In the genomic region with DNA sequence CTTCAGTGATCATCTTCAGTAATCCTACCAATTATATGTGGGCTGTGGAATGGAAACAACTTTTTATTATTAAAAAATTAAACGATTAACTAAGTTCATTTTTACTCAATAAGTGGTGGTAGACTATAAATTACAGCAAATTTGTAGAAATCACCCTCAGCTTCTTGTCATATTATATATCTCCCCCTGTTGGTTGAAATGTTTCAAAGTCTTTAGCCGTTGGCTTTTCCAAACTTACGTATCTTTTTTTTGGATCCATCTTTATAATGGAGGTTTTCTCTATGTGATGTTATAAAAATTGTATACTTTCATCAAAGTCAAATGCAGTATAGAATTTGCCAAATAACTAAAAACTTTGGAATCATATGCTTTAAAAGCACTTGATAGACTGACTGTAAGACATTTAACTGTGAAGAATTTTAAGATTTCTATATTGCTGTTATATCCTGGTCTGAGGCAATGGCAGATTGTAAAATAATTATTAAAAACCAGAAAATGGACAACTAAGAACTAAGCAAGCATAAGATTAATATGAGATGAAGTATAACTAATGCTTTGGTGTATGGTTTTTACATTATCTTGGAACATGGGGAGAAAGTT, we compare ENCODE assay signal across 8 cellular contexts. TPM values are rescaled to one million over a fixed set of nuclear protein-coding genes. Genes with fewer than 3 reads are reported as not detected.
A peak's percentile ranks its signal among the peaks of the same experiment; 100 is the strongest.
DNase-seq lines count a peak whose midpoint lies in the region; ATAC-seq and TF ChIP-seq lines count a peak whose summit lies in the region.

No MANE protein-coding gene starts in this region.

- H3K27ac ChIP-seq in HL-60 (replicated peaks), result no peak overlapping the region
- H3K27ac ChIP-seq in adrenal gland, result no peak overlapping the region

- peaks cover 9% of the 10 kb centered on the region for H3K4me1 Mint-ChIP-seq in stimulated activated naive CD8-positive, alpha-beta T cell treated with anti-CD3 and anti-CD28 coated beads, Interleukin-15, amount 100 ng/mL, for 72 hours

- peak; percentile 10 for DNase-seq in AG20443 (ENCODE audit: low spot score)
- DNase-seq in HL-60 (ENCODE audit: low read depth in 1 of 2, low spot score in 1 of 2), result peak; percentile 2 to 12
- no peak for DNase-seq in adrenal gland
- DNase-seq in left colon, result no peak
- DNase-seq in stimulated activated naive CD8-positive, alpha-beta T cell treated with anti-CD3 and anti-CD28 coated beads, Interleukin-15, amount 100 ng/mL, for 72 hours, result no peak

- peaks cover 0 to 6% of the 10 kb centered on the region in 2 donors for H3K36me3 ChIP-seq in adrenal gland (replicated peaks in 1 of 2)

- no peaks in the 10 kb centered on the region for H3K4me1 ChIP-seq in adrenal gland (replicated peaks in 1 of 2)

- no peaks in the 10 kb centered on the region for H3K9me3 ChIP-seq in adrenal gland (replicated peaks in 1 of 3)

- TF ChIP-seq POLR2A in adrenal gland (IDR thresholded peaks at IDR 0.05), result no peak

- WGBS in adrenal gland, 4 donors, result 41 to 50% (median 43%) methylated on average over 3 of the region's 3 CpGs

- TF ChIP-seq CTCF in HL-60 (IDR thresholded peaks at IDR 0.05; ENCODE audit: insufficient read depth, low read length) (no peak), adrenal gland (IDR thresholded peaks at IDR 0.05) (peak; percentile 18 to 49 (median 35))

- H3K4me3 ChIP-seq in HL-60 (replicated peaks; ENCODE audit: insufficient read depth, low read length) (no peak overlapping the region), adrenal gland (no peak overlapping the region)

- no peaks in the 10 kb centered on the region for H3K27me3 Mint-ChIP-seq in stimulated activated naive CD8-positive, alpha-beta T cell treated with anti-CD3 and anti-CD28 coated beads, Interleukin-15, amount 100 ng/mL, for 72 hours

- intact Hi-C loops in adrenal gland (cut with DNase I) (loop anchor here in 1 of 2 donors (5.0 kb wide), 1 partner anchor 111 kb away; no protein-coding TSS in a partner anchor), left colon (cut with DNase I, micrococcal nuclease) (loop anchor here in 1 of 2 donors (5.0 kb wide), 1 partner anchor 121 kb away; no protein-coding TSS in a partner anchor)

- H3K27ac Mint-ChIP-seq in stimulated activated naive CD8-positive, alpha-beta T cell treated with anti-CD3 and anti-CD28 coated beads, Interleukin-15, amount 100 ng/mL, for 72 hours, result no peak overlapping the region

- no peaks in the 10 kb centered on the region for H3K9me3 Mint-ChIP-seq in stimulated activated naive CD8-positive, alpha-beta T cell treated with anti-CD3 and anti-CD28 coated beads, Interleukin-15, amount 100 ng/mL, for 72 hours

- ATAC-seq in left colon, result peak; percentile 54
- no peak for ATAC-seq in GM21717 (IDR thresholded peaks at IDR 0.05; ENCODE audit: unreplicated experiment)
- ATAC-seq in HG03442 (IDR thresholded peaks at IDR 0.05; ENCODE audit: unreplicated experiment), result no peak
- no peak for ATAC-seq in HG03521 (IDR thresholded peaks at IDR 0.05; ENCODE audit: unreplicated experiment)
- no peak for ATAC-seq in stimulated activated naive CD8-positive, alpha-beta T cell treated with anti-CD3 and anti-CD28 coated beads, Interleukin-15, amount 100 ng/mL, for 72 hours

- H3K27me3 ChIP-seq in HL-60 (ENCODE audit: insufficient read depth, poor library complexity, severe bottlenecking), result no peaks in the 10 kb centered on the region
- no peaks in the 10 kb centered on the region for H3K27me3 ChIP-seq in adrenal gland

- H3K4me3 Mint-ChIP-seq in stimulated activated naive CD8-positive, alpha-beta T cell treated with anti-CD3 and anti-CD28 coated beads, Interleukin-15, amount 100 ng/mL, for 72 hours, result no peak overlapping the region

RNA-seq across cellular contexts. Expression of gene ATP11B, which starts 44.7 kb away (rescaled TPM):
- total RNA-seq in adrenal gland (10 to 100 TPM; 27.9 to 45.1 (median 35.1) TPM), left colon (100 to 1,000 TPM; 114 to 121 TPM)
- 10 to 100 TPM in 1 of 3 donors, 1 to 10 TPM in 2; 2.9 to 16.0 (median 5.0) TPM for polyA plus RNA-seq in adrenal gland

Comparison
In these comparisons a context has a peak if more than half of its experiments do, and no peak if none do; other contexts are left out.
1. DNase-seq: peak in AG20443 (single experiment) and HL-60 (2 of 2); none in adrenal gland (0 of 7), left colon (0 of 2) and stimulated activated naive CD8-positive, alpha-beta T cell treated with anti-CD3 and anti-CD28 coated beads, Interleukin-15, amount 100 ng/mL, for 72 hours (0 of 2).